9 cellular contexts compared by ENCODE assay signal in the genomic region with DNA sequence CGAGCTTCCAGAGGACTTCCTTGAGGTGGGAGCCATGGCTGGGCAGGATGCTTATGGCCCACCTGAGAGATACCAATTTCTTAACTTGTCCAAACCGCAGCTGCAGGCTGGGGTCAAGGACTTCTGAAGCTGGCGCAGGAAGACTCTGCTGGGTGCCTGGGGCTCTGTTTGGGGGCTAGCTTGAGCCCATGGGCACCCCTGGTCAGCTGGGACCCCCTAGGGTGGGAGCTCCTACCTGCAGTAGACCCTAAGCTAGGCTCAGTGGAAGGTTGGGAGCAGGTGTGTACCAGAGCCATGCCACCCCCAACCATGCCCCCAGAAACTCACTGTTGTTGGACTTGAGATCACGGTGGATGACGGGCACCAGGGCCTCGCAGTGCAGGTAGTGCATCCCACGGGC. TPM values are rescaled to one million over a fixed set of nuclear protein-coding genes. Genes with fewer than 3 reads are reported as not detected.
DNase-seq lines count a peak whose midpoint lies in the region; ATAC-seq and TF ChIP-seq lines count a peak whose summit lies in the region.
"Had no signal": no experiment of that assay in that cellular context is flagged by ENCODE, and none has a peak within 500 bp of the region (broad histone marks: within the 10 kb centered on the region; RNA-seq: fewer than 3 reads in every experiment).

No MANE protein-coding gene starts in this region.

- H3K9me3 ChIP-seq in CD4-positive, alpha-beta T cell (ENCODE audit: control insufficient read depth, low read length), result no peaks in the 10 kb centered on the region
- H3K9me3 ChIP-seq in OCI-LY7 (ENCODE audit: low read length) (no peaks in the 10 kb centered on the region), endodermal cell (ENCODE audit: control insufficient read depth, low read length) (no peaks in the 10 kb centered on the region), parathyroid adenoma (ENCODE audit: control insufficient read depth, low read length) (no peaks in the 10 kb centered on the region)

- H3K4me3 Mint-ChIP-seq in CD4-positive, alpha-beta T cell, result peak overlapping the region; percentile 93
- H3K4me3 Mint-ChIP-seq in endodermal cell, result peak overlapping the region; percentile 82

- BruUV-seq in OCI-LY7 (replicated peaks; lab: Mats Ljungman, UMichigan), result no TSS peak

- H3K9me2 ChIP-seq in OCI-LY7 (ENCODE audit: insufficient read depth, low read length), result no peaks in the 10 kb centered on the region

- H3K36me3 Mint-ChIP-seq in CD4-positive, alpha-beta T cell (ENCODE audit: low read depth), result peaks cover 73% of the 10 kb centered on the region
- H3K36me3 Mint-ChIP-seq in endodermal cell (ENCODE audit: low read depth), result peaks cover 30% of the 10 kb centered on the region

- H2AFZ ChIP-seq in OCI-LY7 (ENCODE audit: low read length), result no peak overlapping the region
- H2AFZ ChIP-seq in parathyroid adenoma, result no peak overlapping the region

- H3K27me3 ChIP-seq in CD4-positive, alpha-beta T cell (ENCODE audit: control insufficient read depth, insufficient read depth, low read length), result no peaks in the 10 kb centered on the region
- H3K27me3 ChIP-seq in endodermal cell (ENCODE audit: control insufficient read depth, insufficient read depth, low read length, poor library complexity, severe bottlenecking) (no peaks in the 10 kb centered on the region), parathyroid adenoma (ENCODE audit: control insufficient read depth, insufficient read depth, low read length) (no peaks in the 10 kb centered on the region)

- no peak for TF ChIP-seq CTCF in CD4-positive, alpha-beta T cell (IDR thresholded peaks at IDR 0.05)
- TF ChIP-seq CTCF in OCI-LY7 (conservative IDR thresholded peaks at IDR 0.05; ENCODE audit: low read length) (no peak), endodermal cell (conservative IDR thresholded peaks at IDR 0.05) (no peak), parathyroid adenoma (IDR thresholded peaks at IDR 0.05) (no peak)

- H3K4me1 Mint-ChIP-seq in CD4-positive, alpha-beta T cell (ENCODE audit: low read depth), result peaks cover 57% of the 10 kb centered on the region
- peaks cover 12% of the 10 kb centered on the region for H3K4me1 Mint-ChIP-seq in endodermal cell

- peaks cover 13% of the 10 kb centered on the region for H3K36me3 ChIP-seq in OCI-LY7 (ENCODE audit: insufficient read depth, low read length)
- H3K36me3 ChIP-seq in endodermal cell (ENCODE audit: control insufficient read depth, insufficient read depth, low read length), result peaks cover 35% of the 10 kb centered on the region
- no peaks in the 10 kb centered on the region for H3K36me3 ChIP-seq in parathyroid adenoma (ENCODE audit: control insufficient read depth, insufficient read depth, low read length)

- H3K27ac Mint-ChIP-seq in CD4-positive, alpha-beta T cell, result peak overlapping the region; percentile 93
- H3K27ac Mint-ChIP-seq in endodermal cell, result no peak overlapping the region

- H3K4me1 ChIP-seq in OCI-LY7 (ENCODE audit: insufficient read depth, low read length, poor library complexity, severe bottlenecking) (peaks cover 44% of the 10 kb centered on the region), endodermal cell (ENCODE audit: control insufficient read depth, insufficient read depth, low read length) (peaks cover 11% of the 10 kb centered on the region), parathyroid adenoma (peaks cover 5% of the 10 kb centered on the region)

- ATAC-seq in CD4-positive, alpha-beta T cell (ENCODE audit: poor library complexity), result no peak
- no peak for ATAC-seq in GM18861 (IDR thresholded peaks at IDR 0.05; ENCODE audit: unreplicated experiment)
- no peak for ATAC-seq in GM18909 (IDR thresholded peaks at IDR 0.05; ENCODE audit: poor library complexity, unreplicated experiment)

- H3K27me3 Mint-ChIP-seq in CD4-positive, alpha-beta T cell, result no peaks in the 10 kb centered on the region
- peaks cover 2% of the 10 kb centered on the region for H3K27me3 Mint-ChIP-seq in endodermal cell (ENCODE audit: insufficient read depth)

- no peaks in the 10 kb centered on the region for H4K20me1 ChIP-seq in OCI-LY7 (ENCODE audit: insufficient read depth, low read length)

- peak overlapping the region; percentile 94 for H3K27ac ChIP-seq in CD4-positive, alpha-beta T cell (ENCODE audit: low read depth, low read length)
- no peak overlapping the region for H3K27ac ChIP-seq in OCI-LY7 (ENCODE audit: low read depth, low read length, poor library complexity, severe bottlenecking)
- H3K27ac ChIP-seq in endodermal cell (ENCODE audit: low read depth, low read length), result no peak overlapping the region
- H3K27ac ChIP-seq in parathyroid adenoma, result no peak overlapping the region

- H3K9ac ChIP-seq in endodermal cell (ENCODE audit: extremely low read depth, low read length, poor library complexity, severe bottlenecking), result no peak overlapping the region
- no peak overlapping the region for H3K9ac ChIP-seq in parathyroid adenoma

- H3K79me2 ChIP-seq in OCI-LY7 (ENCODE audit: insufficient read depth, low read depth, low read length) (peaks cover 42% of the 10 kb centered on the region), parathyroid adenoma (no peaks in the 10 kb centered on the region)

- peak overlapping the region; percentile 97 for H3K4me3 ChIP-seq in OCI-LY7 (ENCODE audit: low read depth, low read length, poor library complexity, severe bottlenecking)
- peak overlapping the region; percentile 79 for H3K4me3 ChIP-seq in endodermal cell (ENCODE audit: low read length)
- peak overlapping the region; percentile 27 for H3K4me3 ChIP-seq in parathyroid adenoma (ENCODE audit: low read depth, low read length)

- 96 to 97% methylated on average over 6 to 7 of the region's 7 CpGs for WGBS in endodermal cell (ENCODE audit: insufficient coverage in 1 of 2, insufficient read length in 1 of 2), 2 experiments

- no peaks in the 10 kb centered on the region for H3K9me3 Mint-ChIP-seq in CD4-positive, alpha-beta T cell
- H3K9me3 Mint-ChIP-seq in endodermal cell, result no peaks in the 10 kb centered on the region

- intact Hi-C loops in CD4-positive, alpha-beta T cell (cut with DNase I, micrococcal nuclease), result no loop called here
- intact Hi-C loops in OCI-LY7 (cut with micrococcal nuclease; ENCODE audit: unreplicated experiment), result no loop called here

- H3K4me2 ChIP-seq in OCI-LY7 (ENCODE audit: low read length), result peak overlapping the region; percentile 88
- peak overlapping the region; percentile 85 for H3K4me2 ChIP-seq in parathyroid adenoma (ENCODE audit: low read length)

- CTCF ChIA-PET in CD4-positive, alpha-beta T cell (lab: Charles Lee), result interaction anchor here (1.7 kb wide), 1 partner anchor 72 kb away, joined by 7 read pairs; no protein-coding TSS in a partner anchor
- CTCF ChIA-PET in OCI-LY7 (lab: Charles Lee; ENCODE audit: unreplicated experiment), result interaction anchor here (0.8 kb wide), 1 partner anchor 1372 kb away, joined by 3 read pairs; a partner anchor contains a TSS

- no peak for DNase-seq in CD4-positive, alpha-beta T cell
- DNase-seq in OCI-LY7 (ENCODE audit: low spot score), result no peak
- DNase-seq in endodermal cell, result no peak
- no peak for DNase-seq in central memory CD4-positive, alpha-beta T cell
- no peak for DNase-seq in NCI-H1105 treated with DMSO at 0.1 percent for 48 hours (lab: John Stamatoyannopoulos, UW)
- DNase-seq: NCI-H1105 had no signal

- POLR2A ChIA-PET in CD4-positive, alpha-beta T cell (lab: Charles Lee), result interaction anchor here (0.7 to 6.0 kb wide), 8 partner anchors 26 to 1295 kb away, joined by 3 to 79 read pairs (median 48); a partner anchor contains a TSS
- POLR2A ChIA-PET in OCI-LY7 (lab: Charles Lee), result interaction anchor here (0.5 to 0.7 kb wide), 2 partner anchors 38 to 209 kb away, joined by 4 to 5 read pairs; no protein-coding TSS in a partner anchor

RNA-seq across cellular contexts. Expression of a gene that starts 1.3 kb away (rescaled TPM):
- 10 to 100 TPM; 45.2 to 45.8 TPM for total RNA-seq in CD4-positive, alpha-beta T cell
- 32.0 and 33.4 TPM in 2 replicates for total RNA-seq in OCI-LY7 (2014; rRNA removed; shearing (Covaris generic))
- total RNA-seq in OCI-LY7 (2022) (50.6 and 53.2 TPM in 2 replicates), endodermal cell (10 to 100 TPM; 62.8 to 65.0 TPM)
- polyA plus RNA-seq in endodermal cell (2013, experiment 1 of 2), result 30.5 TPM
- 28.4 TPM for polyA plus RNA-seq in endodermal cell (2013, experiment 2 of 2)

RNA-seq across cellular contexts. Expression of a gene that starts 2.9 kb away (rescaled TPM):
- total RNA-seq in CD4-positive, alpha-beta T cell, result 10 to 100 TPM; 37.3 to 40.5 TPM
- total RNA-seq in OCI-LY7 (2014; rRNA removed; shearing (Covaris generic)), result 29.9 and 36.2 TPM in 2 replicates
- 66.7 and 70.7 TPM in 2 replicates for total RNA-seq in OCI-LY7 (2022)
- total RNA-seq in endodermal cell, result 10 to 100 TPM; 48.1 to 57.3 TPM
- 25.5 TPM for polyA plus RNA-seq in endodermal cell (2013, experiment 1 of 2)
- polyA plus RNA-seq in endodermal cell (2013, experiment 2 of 2), result 24.6 TPM

RNA-seq across cellular contexts. Expression of a gene that starts 17.1 kb away (rescaled TPM):
- 1 to 10 TPM; 4.9 to 5.0 TPM for total RNA-seq in CD4-positive, alpha-beta T cell
- total RNA-seq in OCI-LY7 (2014; rRNA removed; shearing (Covaris generic)), result 1.4 TPM in 1 of 2 replicates, not detected in the other
- total RNA-seq in OCI-LY7 (2022) (0.68 and 1.6 TPM in 2 replicates), endodermal cell (1 to 10 TPM in 1 of 2 donors, not detected in 1; 1.2 TPM)
- not detected for polyA plus RNA-seq in endodermal cell (2013, experiment 1 of 2)
- polyA plus RNA-seq in endodermal cell (2013, experiment 2 of 2), result not detected

RNA-seq across cellular contexts. Expression of a gene that starts 25.2 kb away (rescaled TPM):
- 100 to 1,000 TPM; 272 to 298 TPM for total RNA-seq in CD4-positive, alpha-beta T cell
- total RNA-seq in OCI-LY7 (2014; rRNA removed; shearing (Covaris generic)), result 57.6 and 95.4 TPM in 2 replicates
- total RNA-seq in OCI-LY7 (2022) (156 and 160 TPM in 2 replicates), endodermal cell (10 to 100 TPM; 39.9 to 46.8 TPM)
- 22.0 TPM for polyA plus RNA-seq in endodermal cell (2013, experiment 1 of 2)
- polyA plus RNA-seq in endodermal cell (2013, experiment 2 of 2), result 18.3 TPM

RNA-seq across cellular contexts. Expression of a gene that starts 36.8 kb away (rescaled TPM):
- 10 to 100 TPM; 82.6 to 88.5 TPM for total RNA-seq in CD4-positive, alpha-beta T cell
- 59.6 and 59.7 TPM in 2 replicates for total RNA-seq in OCI-LY7 (2014; rRNA removed; shearing (Covaris generic))
- total RNA-seq in OCI-LY7 (2022) (71.6 and 80.3 TPM in 2 replicates), endodermal cell (1 to 10 TPM; 6.2 to 9.8 TPM)
- 7.1 TPM for polyA plus RNA-seq in endodermal cell (2013, experiment 1 of 2)
- polyA plus RNA-seq in endodermal cell (2013, experiment 2 of 2), result 5.5 TPM

Comparison
In these comparisons a context has a peak if more than half of its experiments do, and no peak if none do; other contexts are left out.
1. H3K4me3 ChIP-seq: peak in every context shown above with its lines; median percentile 97 in OCI-LY7; 79 in endodermal cell; 27 in parathyroid adenoma.